Comparison of ENCODE assay signal across 25 cellular contexts in the genomic region with DNA sequence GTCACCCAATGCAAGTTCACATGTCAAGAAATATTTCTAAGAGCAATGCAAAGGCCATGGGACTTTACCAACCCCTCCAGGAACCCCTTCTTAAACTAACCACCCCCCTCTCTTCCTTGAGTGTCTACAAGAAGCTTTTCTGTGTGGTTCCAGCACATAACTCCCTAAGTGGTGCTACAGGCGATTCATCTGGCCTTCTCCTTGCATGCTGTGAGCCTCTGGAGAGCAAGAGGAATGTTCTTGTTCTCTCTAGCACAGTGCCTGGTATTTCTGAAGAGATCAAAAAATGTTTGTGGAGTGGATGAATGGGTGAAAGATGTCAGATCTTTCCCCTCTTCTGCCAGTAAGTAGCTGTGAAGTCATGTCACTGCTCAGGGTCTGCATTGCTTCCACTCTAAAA. TPM values are rescaled to one million over a fixed set of nuclear protein-coding genes. Genes with fewer than 3 reads are reported as not detected.
"Had no signal": no experiment of that assay in that cellular context is flagged by ENCODE, and none has a peak within 500 bp of the region (broad histone marks: within the 10 kb centered on the region; RNA-seq: fewer than 3 reads in every experiment).

No MANE protein-coding gene starts in this region.

- H3K4me2 ChIP-seq: KMS-11 had no signal

- H3K9ac ChIP-seq: KMS-11 had no signal

- ATAC-seq: HepG2, Panc1, SK-N-SH treated with all-trans-retinoic acid at 6 μM for 48 hours had no signal

- H3K27ac ChIP-seq: KMS-11, RWPE1 had no signal

- FAIRE-seq: HepG2 had no signal

- DNase-seq: IMR-90; Kasumi-1; MM.1S; NCI-H1092 treated with DMSO at 0.1 percent for 48 hours; NCI-H1436; NCI-H187; NCI-H2029; NCI-H2081 treated with DMSO at 0.1 percent for 48 hours; NCI-H2171; NCI-H226; NCI-H446; NCI-H510A; NCI-H524 treated with DMSO at 0.1 percent for 48 hours; NCI-H69; NCI-H774; NK-92 treated with Interleukin-12 subunit alpha and Interleukin-12 subunit beta, amount 100 ng/mL, for 24 hours; SHP77; T-helper 1 cell had no signal

RNA-seq across cellular contexts. Expression of a gene that starts 5.9 kb away (rescaled TPM):
- total RNA-seq: HepG2, HT1080, IMR-90, M059J had no signal
- polyA plus RNA-seq: HepG2, IMR-90 had no signal

RNA-seq across cellular contexts. Expression of a gene that starts 9.3 kb away (rescaled TPM):
- total RNA-seq: HepG2, HT1080, IMR-90, M059J had no signal
- polyA plus RNA-seq: HepG2, IMR-90 had no signal

RNA-seq across cellular contexts. Expression of a gene that starts 36.3 kb away (rescaled TPM):
- total RNA-seq: HepG2, HT1080, IMR-90, M059J had no signal
- polyA plus RNA-seq: HepG2, IMR-90 had no signal

RNA-seq across cellular contexts. Expression of a gene that starts 44.4 kb away (rescaled TPM):
- total RNA-seq: HepG2, HT1080, IMR-90, M059J had no signal
- polyA plus RNA-seq: IMR-90 had no signal
